13 cellular contexts compared by ENCODE assay signal in the genomic region with DNA sequence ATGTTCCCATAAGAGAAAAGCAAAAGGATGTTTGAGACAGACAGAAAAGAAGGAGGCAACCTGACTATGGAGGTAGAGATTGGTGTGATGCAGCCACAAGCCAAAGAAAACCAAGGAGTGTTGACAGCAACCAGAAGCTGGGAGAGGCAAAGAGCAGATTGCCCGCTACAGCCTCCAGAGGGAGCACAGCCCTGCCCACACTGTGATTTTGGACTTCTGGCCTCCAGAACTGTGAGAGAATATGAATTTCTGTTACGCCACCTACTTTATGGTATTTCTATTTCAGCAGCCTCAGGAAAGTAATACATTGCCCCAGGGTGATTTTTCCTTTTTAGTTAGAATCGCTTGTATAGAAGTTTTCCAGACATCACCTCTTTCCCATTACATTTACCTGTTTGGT. TPM values are rescaled to one million over a fixed set of nuclear protein-coding genes. Genes with fewer than 3 reads are reported as not detected.
DNase-seq lines count a peak whose midpoint lies in the region; ATAC-seq, FAIRE-seq and TF ChIP-seq lines count a peak whose summit lies in the region.
"Had no signal": no experiment of that assay in that cellular context is flagged by ENCODE, and none has a peak within 500 bp of the region (broad histone marks: within the 10 kb centered on the region; RNA-seq: fewer than 3 reads in every experiment).

No MANE protein-coding gene starts in this region.

- H3K36me3 Mint-ChIP-seq in activated T-helper 2 cell treated with anti-CD3 and anti-CD28 coated beads, Interferon-gamma antibody, Interleukin-2, Interleukin-4, amounts not matched to agents 10 μg/mL and 5 μg/mL and 100 μg/mL, durations not matched to agents 14 hours and 24 hours and 36 hours (ENCODE audit: low read depth): peaks cover 35% of the 10 kb centered on the region

- H3K9me3 Mint-ChIP-seq in activated T-helper 2 cell treated with anti-CD3 and anti-CD28 coated beads, Interferon-gamma antibody, Interleukin-2, Interleukin-4, amounts not matched to agents 10 μg/mL and 5 μg/mL and 100 μg/mL, durations not matched to agents 14 hours and 24 hours and 36 hours: peaks cover 16% of the 10 kb centered on the region

- peak; percentile 82 to 84; a peak in 5 of 6 replicates for ATAC-seq in A549
- no peak for ATAC-seq in GM21526 (IDR thresholded peaks at IDR 0.05; ENCODE audit: low FRiP score, unreplicated experiment)
- no peak for ATAC-seq in GM21619 (IDR thresholded peaks at IDR 0.05; ENCODE audit: unreplicated experiment)

- CTCF ChIA-PET in A549 (lab: Yijun Ruan, JAX): no interaction called here
- CTCF ChIA-PET in OCI-LY7 (lab: Charles Lee; ENCODE audit: unreplicated experiment): no interaction called here

- TF ChIP-seq RAD21 in A549 (conservative IDR thresholded peaks at IDR 0.05 in 1 of 2, IDR thresholded peaks at IDR 0.05 in 1 of 2): peak; percentile 41 to 50

- H3K4me2 ChIP-seq in A549 (no peak overlapping the region), OCI-LY7 (ENCODE audit: low read length) (no peak overlapping the region)

- peak; percentile 41; the same call in 2 of the 3 replicates for TF ChIP-seq CTCF in A549 (IDR thresholded peaks at IDR 0.05)
- peak; percentile 75 for TF ChIP-seq CTCF in OCI-LY7 (conservative IDR thresholded peaks at IDR 0.05; ENCODE audit: low read length)
- peak; percentile 11 for TF ChIP-seq CTCF in fibroblast of the aortic adventitia (IDR thresholded peaks at IDR 0.05; ENCODE audit: insufficient read depth, low read length)

- no TSS peak for BruUV-seq in OCI-LY7 (replicated peaks; lab: Mats Ljungman, UMichigan)

- H3K9me2 ChIP-seq in OCI-LY7 (ENCODE audit: insufficient read depth, low read length): no peaks in the 10 kb centered on the region

- H3K4me3 ChIP-seq in A549 (no peak overlapping the region), OCI-LY7 (ENCODE audit: low read depth, low read length, poor library complexity, severe bottlenecking) (no peak overlapping the region), fibroblast of the aortic adventitia (ENCODE audit: low read depth, low read length) (no peak overlapping the region)
- H3K4me3 ChIP-seq: Peyer's patch had no signal

- H3K4me3 Mint-ChIP-seq in activated T-helper 2 cell treated with anti-CD3 and anti-CD28 coated beads, Interferon-gamma antibody, Interleukin-2, Interleukin-4, amounts not matched to agents 10 μg/mL and 5 μg/mL and 100 μg/mL, durations not matched to agents 14 hours and 24 hours and 36 hours (ENCODE audit: low read depth): no peak overlapping the region

- H3K79me2 ChIP-seq in OCI-LY7 (ENCODE audit: insufficient read depth, low read depth, low read length): peaks cover 15% of the 10 kb centered on the region

- TF ChIP-seq POLR2A in A549 (IDR thresholded peaks at IDR 0.05; ENCODE audit: low read length): no peak

- H3K4me1 Mint-ChIP-seq in activated T-helper 2 cell treated with anti-CD3 and anti-CD28 coated beads, Interferon-gamma antibody, Interleukin-2, Interleukin-4, amounts not matched to agents 10 μg/mL and 5 μg/mL and 100 μg/mL, durations not matched to agents 14 hours and 24 hours and 36 hours (ENCODE audit: low read depth): peaks cover 18% of the 10 kb centered on the region

- H3K27ac Mint-ChIP-seq in activated T-helper 2 cell treated with anti-CD3 and anti-CD28 coated beads, Interferon-gamma antibody, Interleukin-2, Interleukin-4, amounts not matched to agents 10 μg/mL and 5 μg/mL and 100 μg/mL, durations not matched to agents 14 hours and 24 hours and 36 hours: no peak overlapping the region

- no peak for TF ChIP-seq EP300 in A549 (IDR thresholded peaks at IDR 0.05)

- 66% methylated on average over 3 of the region's 3 CpGs for WGBS in A549 (ENCODE audit: missing lambda C conversion rate)

- intact Hi-C loops in OCI-LY7 (cut with micrococcal nuclease; ENCODE audit: unreplicated experiment): no loop called here
- intact Hi-C loops in activated T-helper 2 cell treated with anti-CD3 and anti-CD28 coated beads, Interferon-gamma antibody, Interleukin-2, Interleukin-4, amounts not matched to agents 10 μg/mL and 5 μg/mL and 100 μg/mL, durations not matched to agents 14 hours and 24 hours and 36 hours (cut with micrococcal nuclease): no loop called here

- POLR2A ChIA-PET in A549 (lab: Yijun Ruan, JAX): no interaction called here
- POLR2A ChIA-PET in OCI-LY7 (lab: Charles Lee): no interaction called here

- H3K36me3 ChIP-seq in OCI-LY7 (ENCODE audit: insufficient read depth, low read length): peaks cover 100% of the 10 kb centered on the region
- H3K36me3 ChIP-seq: Peyer's patch had no signal

- H3K27me3 Mint-ChIP-seq in activated T-helper 2 cell treated with anti-CD3 and anti-CD28 coated beads, Interferon-gamma antibody, Interleukin-2, Interleukin-4, amounts not matched to agents 10 μg/mL and 5 μg/mL and 100 μg/mL, durations not matched to agents 14 hours and 24 hours and 36 hours (ENCODE audit: low read depth): no peaks in the 10 kb centered on the region

- H3K9me3 ChIP-seq in A549 (peaks cover 11% of the 10 kb centered on the region; the same call in 2 of the 3 replicates), OCI-LY7 (ENCODE audit: low read length) (peaks cover 34% of the 10 kb centered on the region)
- H3K9me3 ChIP-seq: Peyer's patch had no signal

- H3K4me1 ChIP-seq in A549: no peaks in the 10 kb centered on the region
- peaks cover 34% of the 10 kb centered on the region for H3K4me1 ChIP-seq in OCI-LY7 (ENCODE audit: insufficient read depth, low read length, poor library complexity, severe bottlenecking)
- H3K4me1 ChIP-seq: Peyer's patch had no signal

- no peak overlapping the region for H3K27ac ChIP-seq in A549
- no peak overlapping the region for H3K27ac ChIP-seq in OCI-LY7 (ENCODE audit: low read depth, low read length, poor library complexity, severe bottlenecking)
- H3K27ac ChIP-seq: Peyer's patch had no signal

- no peak overlapping the region for H2AFZ ChIP-seq in OCI-LY7 (ENCODE audit: low read length)

- DNase-seq in A549 (ENCODE audit: low read depth in 1 of 2, low spot score in 1 of 2) (peak in 1 of 2 experiments; percentile 21), ELR (ENCODE audit: low read depth) (peak; percentile 33), OCI-LY7 (ENCODE audit: low spot score) (peak; percentile 41), fibroblast of the aortic adventitia (ENCODE audit: low read depth) (no peak), ureter (ENCODE audit: low spot score) (no peak)
- no peak for DNase-seq in activated T-helper 2 cell treated with anti-CD3 and anti-CD28 coated beads, Interferon-gamma antibody, Interleukin-2, Interleukin-4, amounts not matched to agents 10 μg/mL and 5 μg/mL and 100 μg/mL, durations not matched to agents 14 hours and 24 hours and 36 hours (ENCODE audit: low spot score)
- DNase-seq: activated CD4-positive, alpha-beta T cell treated with anti-CD3 and anti-CD28 coated beads, Interleukin-2, amount 50 U/mL, for 4 hours; Peyer's patch; stimulated activated CD4-positive, alpha-beta T cell treated with anti-CD3 and anti-CD28 coated beads, Interleukin-2, amount 100 ng/mL, for 24 hours had no signal

- no peak for FAIRE-seq in A549 (lab: Jason Lieb, UNC)

- no peaks in the 10 kb centered on the region for H4K20me1 ChIP-seq in OCI-LY7 (ENCODE audit: insufficient read depth, low read length)

TF ChIP-seq in A549, 52 proteins besides CTCF, POLR2A, EP300 and RAD21:
- TF ChIP-seq EHMT2 (IDR thresholded peaks at IDR 0.05; ENCODE audit: low read depth): no peak
- peak; percentile 61 for TF ChIP-seq SMC3 (IDR thresholded peaks at IDR 0.05)
- no peak for TF ChIP-seq NPAS2 (CRISPR knock-in tag; IDR thresholded peaks at IDR 0.05; ENCODE audit: borderline replicate concordance)
TF ChIP-seq in A549: peak in this region for 1.

RNA-seq across cellular contexts. Expression of gene SLAMF6, which starts 28.4 kb away (rescaled TPM):
- polyA plus RNA-seq in A549 (2011; rRNA removed) (not detected in 2 replicates), A549 (2017; fragmentation: RNase III; extraction: RNeasy Plus Mini Kit Qiagen cat#74134 plus additional on column Dnase treatment) (not detected in 3 replicates)
- polyA plus RNA-seq in A549 (2012; cell fraction: cytosol; rRNA removed): not detected in 2 replicates
- polyA plus RNA-seq in A549 (2012; cell fraction: nucleus; rRNA removed): not detected in 2 replicates
- not detected in 2 replicates for polyA minus RNA-seq in A549 (2011; rRNA and poly(A)+ RNA removed)
- 39.8 and 43.0 TPM in 2 replicates for total RNA-seq in OCI-LY7 (2014; rRNA removed; shearing (Covaris generic))
- total RNA-seq in OCI-LY7 (2022) (65.1 and 72.4 TPM in 2 replicates), fibroblast of the aortic adventitia (ENCODE audit: low replicate concordance) (not detected in 2 replicates), ureter (3.0 TPM)
- 11.8 and 13.0 TPM in 2 replicates for total RNA-seq in activated T-helper 2 cell treated with anti-CD3 and anti-CD28 coated beads, Interferon-gamma antibody, Interleukin-2, Interleukin-4, amounts not matched to agents 10 μg/mL and 5 μg/mL and 100 μg/mL, durations not matched to agents 14 hours and 24 hours and 36 hours
- total RNA-seq: glomerular endothelial cell, myocyte had no signal

Comparison
In these comparisons a context has a peak if more than half of its experiments do, and no peak if none do; other contexts are left out.
1. ATAC-seq: peak in A549 (2 of 2); none in GM21526 (single experiment) and GM21619 (single experiment).
2. DNase-seq: peak in ELR (single experiment) and OCI-LY7 (single experiment); none in fibroblast of the aortic adventitia (single experiment), ureter (single experiment) and activated T-helper 2 cell treated with anti-CD3 and anti-CD28 coated beads, Interferon-gamma antibody, Interleukin-2, Interleukin-4, amounts not matched to agents 10 μg/mL and 5 μg/mL and 100 μg/mL, durations not matched to agents 14 hours and 24 hours and 36 hours (single experiment).
3. CTCF ChIP-seq: peak in every context shown above with its lines; median percentile 75 in OCI-LY7; 41 in A549; 11 in fibroblast of the aortic adventitia.